In the genomic region with DNA sequence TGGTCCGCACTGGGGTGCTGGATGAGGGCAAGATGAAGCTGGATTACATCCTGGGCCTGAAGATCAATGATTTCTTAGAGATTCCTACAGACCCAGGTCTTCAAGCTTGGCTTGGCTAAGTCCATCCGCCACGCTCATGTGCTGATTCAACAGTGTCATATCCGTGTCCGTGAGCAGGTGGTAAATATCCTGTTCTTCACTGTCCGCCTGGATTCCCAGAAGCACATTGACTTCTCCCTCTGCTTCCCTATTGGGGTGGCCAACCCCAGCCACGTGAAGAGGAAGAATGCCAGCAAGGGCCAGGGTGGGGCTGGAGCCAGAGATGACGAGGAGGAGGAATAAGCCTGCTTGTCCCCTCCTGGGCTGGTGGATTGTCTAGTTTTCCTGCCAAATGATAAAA, we compare ENCODE assay signal across 14 cellular contexts.
"Had no signal": no experiment of that assay in that cellular context is flagged by ENCODE, and none has a peak within 500 bp of the region (broad histone marks: within the 10 kb centered on the region; RNA-seq: fewer than 3 reads in every experiment).

No MANE protein-coding gene starts in this region.

- H3K4me3 ChIP-seq: ascending aorta, breast epithelium, smooth muscle cell, suprapubic skin had no signal

- H3K4me3 Mint-ChIP-seq: activated naive CD4-positive, alpha-beta T cell treated with anti-CD3 and anti-CD28 coated beads, Interleukin-2, amount 10 ng/mL, durations not matched to agents 7 days and 5 days; activated T-helper 17 cell treated with anti-CD3 and anti-CD28 coated beads, Interleukin-2, amount 50 U/mL, for 72 hours had no signal

- DNase-seq: activated CD4-positive, alpha-beta T cell treated with anti-CD3 and anti-CD28 coated beads for 1 hour; activated CD4-positive, alpha-beta T cell treated with anti-CD3 and anti-CD28 coated beads, Interleukin-2, amount 50 U/mL, for 48 hours; activated naive CD4-positive, alpha-beta T cell treated with anti-CD3 and anti-CD28 coated beads, Interleukin-2, amount 10 ng/mL, durations not matched to agents 7 days and 5 days; erythroblast; hypothalamus; kidney; stimulated activated naive CD8-positive, alpha-beta T cell treated with anti-CD3 and anti-CD28 coated beads, Interleukin-15, Interleukin-2, amounts not matched to agents 100 U/mL and 50 U/mL, for 24 hours had no signal

- FAIRE-seq: kidney had no signal

- H3K27me3 Mint-ChIP-seq: activated T-helper 17 cell treated with anti-CD3 and anti-CD28 coated beads, Interleukin-2, amount 50 U/mL, for 72 hours had no signal

- H3K27ac Mint-ChIP-seq: activated naive CD4-positive, alpha-beta T cell treated with anti-CD3 and anti-CD28 coated beads, Interleukin-2, amount 10 ng/mL, durations not matched to agents 7 days and 5 days; activated T-helper 17 cell treated with anti-CD3 and anti-CD28 coated beads, Interleukin-2, amount 50 U/mL, for 72 hours; type B pancreatic cell had no signal

- H3K36me3 ChIP-seq: ascending aorta, breast epithelium, neutrophil, suprapubic skin had no signal

- H3K27me3 ChIP-seq: ascending aorta, breast epithelium, suprapubic skin had no signal

- H3K4me1 ChIP-seq: breast epithelium had no signal

- H3K36me3 Mint-ChIP-seq: type B pancreatic cell had no signal

- H3K9me3 ChIP-seq: ascending aorta, breast epithelium, neutrophil, suprapubic skin had no signal

- H3K9me3 Mint-ChIP-seq: activated naive CD4-positive, alpha-beta T cell treated with anti-CD3 and anti-CD28 coated beads, Interleukin-2, amount 10 ng/mL, durations not matched to agents 7 days and 5 days; activated T-helper 17 cell treated with anti-CD3 and anti-CD28 coated beads, Interleukin-2, amount 50 U/mL, for 72 hours; type B pancreatic cell had no signal

- ATAC-seq: activated T-helper 17 cell treated with anti-CD3 and anti-CD28 coated beads, Interleukin-2, amount 50 U/mL, for 72 hours; stimulated activated naive CD8-positive, alpha-beta T cell treated with anti-CD3 and anti-CD28 coated beads, Interleukin-15, Interleukin-2, amounts not matched to agents 100 U/mL and 50 U/mL, for 24 hours had no signal

- H3K4me2 ChIP-seq: smooth muscle cell had no signal

- H3K27ac ChIP-seq: ascending aorta, neutrophil had no signal
